ENCODE assay signal across 1 cellular context in the genomic region with DNA sequence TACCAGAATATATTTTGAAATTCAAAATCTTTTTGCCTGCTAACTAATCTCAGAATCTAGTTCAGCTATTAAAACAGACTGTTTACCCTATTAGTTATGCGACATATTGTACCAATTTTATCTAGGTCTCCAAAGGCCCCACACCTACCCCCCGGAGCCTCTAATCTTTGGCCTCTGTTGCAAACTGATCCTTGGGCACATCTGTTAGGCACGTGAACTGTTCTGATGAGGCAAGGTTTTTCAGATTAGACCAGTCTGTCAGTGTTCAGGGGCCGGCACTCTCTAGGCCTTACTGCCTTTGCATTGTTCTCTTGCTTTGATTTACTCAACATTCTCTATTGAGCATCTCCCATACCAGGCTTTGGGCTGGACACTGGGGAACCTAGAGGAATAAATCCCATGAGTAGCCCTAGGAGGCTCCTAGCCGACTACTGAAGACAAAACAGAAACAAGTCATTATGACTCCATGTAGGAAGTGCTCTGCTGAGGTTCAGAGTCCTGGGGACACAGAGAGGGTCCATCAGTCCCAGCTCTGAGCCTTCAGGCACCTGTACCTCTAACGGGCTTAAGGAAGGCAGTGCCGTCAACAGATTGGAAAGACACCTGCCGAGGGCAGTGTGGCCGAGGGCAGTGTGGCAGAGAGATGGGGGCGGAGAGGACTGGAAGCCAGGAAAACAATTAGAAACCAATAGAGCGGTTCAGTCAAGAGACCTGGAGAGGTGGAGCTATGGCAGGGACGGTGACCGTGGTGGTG.
TF ChIP-seq lines count a peak whose summit lies in the region.

No MANE protein-coding gene starts in this region.

TF ChIP-seq in HepG2, 621 proteins besides CTCF, POLR2A, EP300 and RAD21 (continued from another document and continues in another):
- TF ChIP-seq, protein P1, sequence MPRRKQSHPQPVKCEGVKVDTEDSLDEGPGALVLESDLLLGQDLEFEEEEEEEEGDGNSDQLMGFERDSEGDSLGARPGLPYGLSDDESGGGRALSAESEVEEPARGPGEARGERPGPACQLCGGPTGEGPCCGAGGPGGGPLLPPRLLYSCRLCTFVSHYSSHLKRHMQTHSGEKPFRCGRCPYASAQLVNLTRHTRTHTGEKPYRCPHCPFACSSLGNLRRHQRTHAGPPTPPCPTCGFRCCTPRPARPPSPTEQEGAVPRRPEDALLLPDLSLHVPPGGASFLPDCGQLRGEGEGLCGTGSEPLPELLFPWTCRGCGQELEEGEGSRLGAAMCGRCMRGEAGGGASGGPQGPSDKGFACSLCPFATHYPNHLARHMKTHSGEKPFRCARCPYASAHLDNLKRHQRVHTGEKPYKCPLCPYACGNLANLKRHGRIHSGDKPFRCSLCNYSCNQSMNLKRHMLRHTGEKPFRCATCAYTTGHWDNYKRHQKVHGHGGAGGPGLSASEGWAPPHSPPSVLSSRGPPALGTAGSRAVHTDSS (CRISPR knock-in tag; conservative IDR thresholded peaks at IDR 0.05), result no peak
- TF ChIP-seq GLMP (CRISPR knock-in tag; IDR thresholded peaks at IDR 0.05; ENCODE audit: borderline replicate concordance) (no peak), POLR2G (IDR thresholded peaks at IDR 0.05; ENCODE audit: low read depth, low read length) (no peak), ATAD3A (CRISPR knock-in tag; IDR thresholded peaks at IDR 0.05) (no peak), ZNF333 (CRISPR knock-in tag; IDR thresholded peaks at IDR 0.05; ENCODE audit: borderline replicate concordance) (no peak), ZBTB7A (CRISPR knock-in tag; IDR thresholded peaks at IDR 0.05) (no peak), ZNF564 (CRISPR knock-in tag; IDR thresholded peaks at IDR 0.05) (peak; percentile 90; the same call in 1 of the 2 replicates), BCLAF1 (IDR thresholded peaks at IDR 0.05) (no peak), NFKBIZ (CRISPR knock-in tag; IDR thresholded peaks at IDR 0.05) (peak; percentile 64; the same call in 1 of the 2 replicates), NFRKB (IDR thresholded peaks at IDR 0.05) (no peak), RCOR2 (CRISPR knock-in tag; IDR thresholded peaks at IDR 0.05) (peak; percentile 90), MATR3 (CRISPR knock-in tag; IDR thresholded peaks at IDR 0.05) (no peak), ZNF7 (CRISPR knock-in tag; IDR thresholded peaks at IDR 0.05) (no peak), E2F2 (CRISPR knock-in tag; IDR thresholded peaks at IDR 0.05; ENCODE audit: borderline replicate concordance) (no peak), ZNF432 (CRISPR knock-in tag; IDR thresholded peaks at IDR 0.05; ENCODE audit: borderline replicate concordance) (no peak), POLR2AphosphoS2 (IDR thresholded peaks at IDR 0.05; ENCODE audit: low read depth, low read length) (no peak), TCF7L2 (IDR thresholded peaks at IDR 0.05; ENCODE audit: low read depth, low read length) (no peak), MXI1 (IDR thresholded peaks at IDR 0.05; ENCODE audit: borderline replicate concordance, low read depth, low read length) (no peak), LBX2 (CRISPR knock-in tag; IDR thresholded peaks at IDR 0.05; ENCODE audit: borderline replicate concordance) (no peak), MEF2D (CRISPR knock-in tag; IDR thresholded peaks at IDR 0.05) (no peak; the same call in 1 of the 2 replicates), ATF7 (IDR thresholded peaks at IDR 0.05) (no peak), ATF7 (CRISPR knock-in tag; IDR thresholded peaks at IDR 0.05) (no peak), ZBTB7B (CRISPR knock-in tag; IDR thresholded peaks at IDR 0.05) (peak; percentile 76)
- TF ChIP-seq, protein P2, sequence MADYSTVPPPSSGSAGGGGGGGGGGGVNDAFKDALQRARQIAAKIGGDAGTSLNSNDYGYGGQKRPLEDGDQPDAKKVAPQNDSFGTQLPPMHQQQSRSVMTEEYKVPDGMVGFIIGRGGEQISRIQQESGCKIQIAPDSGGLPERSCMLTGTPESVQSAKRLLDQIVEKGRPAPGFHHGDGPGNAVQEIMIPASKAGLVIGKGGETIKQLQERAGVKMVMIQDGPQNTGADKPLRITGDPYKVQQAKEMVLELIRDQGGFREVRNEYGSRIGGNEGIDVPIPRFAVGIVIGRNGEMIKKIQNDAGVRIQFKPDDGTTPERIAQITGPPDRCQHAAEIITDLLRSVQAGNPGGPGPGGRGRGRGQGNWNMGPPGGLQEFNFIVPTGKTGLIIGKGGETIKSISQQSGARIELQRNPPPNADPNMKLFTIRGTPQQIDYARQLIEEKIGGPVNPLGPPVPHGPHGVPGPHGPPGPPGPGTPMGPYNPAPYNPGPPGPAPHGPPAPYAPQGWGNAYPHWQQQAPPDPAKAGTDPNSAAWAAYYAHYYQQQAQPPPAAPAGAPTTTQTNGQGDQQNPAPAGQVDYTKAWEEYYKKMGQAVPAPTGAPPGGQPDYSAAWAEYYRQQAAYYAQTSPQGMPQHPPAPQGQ (CRISPR knock-in tag; IDR thresholded peaks at IDR 0.05; ENCODE audit: borderline replicate concordance), result no peak
- TF ChIP-seq, protein P3, sequence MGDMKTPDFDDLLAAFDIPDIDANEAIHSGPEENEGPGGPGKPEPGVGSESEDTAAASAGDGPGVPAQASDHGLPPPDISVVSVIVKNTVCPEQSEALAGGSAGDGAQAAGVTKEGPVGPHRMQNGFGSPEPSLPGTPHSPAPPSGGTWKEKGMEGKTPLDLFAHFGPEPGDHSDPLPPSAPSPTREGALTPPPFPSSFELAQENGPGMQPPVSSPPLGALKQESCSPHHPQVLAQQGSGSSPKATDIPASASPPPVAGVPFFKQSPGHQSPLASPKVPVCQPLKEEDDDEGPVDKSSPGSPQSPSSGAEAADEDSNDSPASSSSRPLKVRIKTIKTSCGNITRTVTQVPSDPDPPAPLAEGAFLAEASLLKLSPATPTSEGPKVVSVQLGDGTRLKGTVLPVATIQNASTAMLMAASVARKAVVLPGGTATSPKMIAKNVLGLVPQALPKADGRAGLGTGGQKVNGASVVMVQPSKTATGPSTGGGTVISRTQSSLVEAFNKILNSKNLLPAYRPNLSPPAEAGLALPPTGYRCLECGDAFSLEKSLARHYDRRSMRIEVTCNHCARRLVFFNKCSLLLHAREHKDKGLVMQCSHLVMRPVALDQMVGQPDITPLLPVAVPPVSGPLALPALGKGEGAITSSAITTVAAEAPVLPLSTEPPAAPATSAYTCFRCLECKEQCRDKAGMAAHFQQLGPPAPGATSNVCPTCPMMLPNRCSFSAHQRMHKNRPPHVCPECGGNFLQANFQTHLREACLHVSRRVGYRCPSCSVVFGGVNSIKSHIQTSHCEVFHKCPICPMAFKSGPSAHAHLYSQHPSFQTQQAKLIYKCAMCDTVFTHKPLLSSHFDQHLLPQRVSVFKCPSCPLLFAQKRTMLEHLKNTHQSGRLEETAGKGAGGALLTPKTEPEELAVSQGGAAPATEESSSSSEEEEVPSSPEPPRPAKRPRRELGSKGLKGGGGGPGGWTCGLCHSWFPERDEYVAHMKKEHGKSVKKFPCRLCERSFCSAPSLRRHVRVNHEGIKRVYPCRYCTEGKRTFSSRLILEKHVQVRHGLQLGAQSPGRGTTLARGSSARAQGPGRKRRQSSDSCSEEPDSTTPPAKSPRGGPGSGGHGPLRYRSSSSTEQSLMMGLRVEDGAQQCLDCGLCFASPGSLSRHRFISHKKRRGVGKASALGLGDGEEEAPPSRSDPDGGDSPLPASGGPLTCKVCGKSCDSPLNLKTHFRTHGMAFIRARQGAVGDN (CRISPR knock-in tag; IDR thresholded peaks at IDR 0.05), result peak; percentile 72
- TF ChIP-seq, protein P4, sequence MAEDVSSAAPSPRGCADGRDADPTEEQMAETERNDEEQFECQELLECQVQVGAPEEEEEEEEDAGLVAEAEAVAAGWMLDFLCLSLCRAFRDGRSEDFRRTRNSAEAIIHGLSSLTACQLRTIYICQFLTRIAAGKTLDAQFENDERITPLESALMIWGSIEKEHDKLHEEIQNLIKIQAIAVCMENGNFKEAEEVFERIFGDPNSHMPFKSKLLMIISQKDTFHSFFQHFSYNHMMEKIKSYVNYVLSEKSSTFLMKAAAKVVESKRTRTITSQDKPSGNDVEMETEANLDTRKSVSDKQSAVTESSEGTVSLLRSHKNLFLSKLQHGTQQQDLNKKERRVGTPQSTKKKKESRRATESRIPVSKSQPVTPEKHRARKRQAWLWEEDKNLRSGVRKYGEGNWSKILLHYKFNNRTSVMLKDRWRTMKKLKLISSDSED (CRISPR knock-in tag; IDR thresholded peaks at IDR 0.05), result no peak
- TF ChIP-seq, protein P5, sequence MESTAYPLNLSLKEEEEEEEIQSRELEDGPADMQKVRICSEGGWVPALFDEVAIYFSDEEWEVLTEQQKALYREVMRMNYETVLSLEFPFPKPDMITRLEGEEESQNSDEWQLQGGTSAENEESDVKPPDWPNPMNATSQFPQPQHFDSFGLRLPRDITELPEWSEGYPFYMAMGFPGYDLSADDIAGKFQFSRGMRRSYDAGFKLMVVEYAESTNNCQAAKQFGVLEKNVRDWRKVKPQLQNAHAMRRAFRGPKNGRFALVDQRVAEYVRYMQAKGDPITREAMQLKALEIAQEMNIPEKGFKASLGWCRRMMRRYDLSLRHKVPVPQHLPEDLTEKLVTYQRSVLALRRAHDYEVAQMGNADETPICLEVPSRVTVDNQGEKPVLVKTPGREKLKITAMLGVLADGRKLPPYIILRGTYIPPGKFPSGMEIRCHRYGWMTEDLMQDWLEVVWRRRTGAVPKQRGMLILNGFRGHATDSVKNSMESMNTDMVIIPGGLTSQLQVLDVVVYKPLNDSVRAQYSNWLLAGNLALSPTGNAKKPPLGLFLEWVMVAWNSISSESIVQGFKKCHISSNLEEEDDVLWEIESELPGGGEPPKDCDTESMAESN (CRISPR knock-in tag; conservative IDR thresholded peaks at IDR 0.05), result 0 out of 2 replicates have a peak, but pooled peaks have one; percentile 20
- TF ChIP-seq, protein P6, sequence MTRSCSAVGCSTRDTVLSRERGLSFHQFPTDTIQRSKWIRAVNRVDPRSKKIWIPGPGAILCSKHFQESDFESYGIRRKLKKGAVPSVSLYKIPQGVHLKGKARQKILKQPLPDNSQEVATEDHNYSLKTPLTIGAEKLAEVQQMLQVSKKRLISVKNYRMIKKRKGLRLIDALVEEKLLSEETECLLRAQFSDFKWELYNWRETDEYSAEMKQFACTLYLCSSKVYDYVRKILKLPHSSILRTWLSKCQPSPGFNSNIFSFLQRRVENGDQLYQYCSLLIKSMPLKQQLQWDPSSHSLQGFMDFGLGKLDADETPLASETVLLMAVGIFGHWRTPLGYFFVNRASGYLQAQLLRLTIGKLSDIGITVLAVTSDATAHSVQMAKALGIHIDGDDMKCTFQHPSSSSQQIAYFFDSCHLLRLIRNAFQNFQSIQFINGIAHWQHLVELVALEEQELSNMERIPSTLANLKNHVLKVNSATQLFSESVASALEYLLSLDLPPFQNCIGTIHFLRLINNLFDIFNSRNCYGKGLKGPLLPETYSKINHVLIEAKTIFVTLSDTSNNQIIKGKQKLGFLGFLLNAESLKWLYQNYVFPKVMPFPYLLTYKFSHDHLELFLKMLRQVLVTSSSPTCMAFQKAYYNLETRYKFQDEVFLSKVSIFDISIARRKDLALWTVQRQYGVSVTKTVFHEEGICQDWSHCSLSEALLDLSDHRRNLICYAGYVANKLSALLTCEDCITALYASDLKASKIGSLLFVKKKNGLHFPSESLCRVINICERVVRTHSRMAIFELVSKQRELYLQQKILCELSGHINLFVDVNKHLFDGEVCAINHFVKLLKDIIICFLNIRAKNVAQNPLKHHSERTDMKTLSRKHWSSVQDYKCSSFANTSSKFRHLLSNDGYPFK (CRISPR knock-in tag; IDR thresholded peaks at IDR 0.05; ENCODE audit: borderline replicate concordance), result no peak
